Comparison of ENCODE assay signal across 1 cellular context in genomic region chr4:102344955-102345794, GRCh38.
TF ChIP-seq lines count a peak whose summit lies in the region.

Gene SLC39A8 (minus strand): TSS chr4:102345482. CDS start chr4:102344662, 820 bp downstream.

TF ChIP-seq in HepG2, 621 proteins besides CTCF, POLR2A, EP300 and RAD21 (continued from another document and continues in another):
- TF ChIP-seq DMTF1 (CRISPR knock-in tag; IDR thresholded peaks at IDR 0.05) = no peak
- no peak for TF ChIP-seq ZNF644 (CRISPR knock-in tag; IDR thresholded peaks at IDR 0.05; ENCODE audit: low read depth)
- no peak for TF ChIP-seq FOXO4 (CRISPR knock-in tag; conservative IDR thresholded peaks at IDR 0.05)
- TF ChIP-seq CCDC6 (CRISPR knock-in tag; IDR thresholded peaks at IDR 0.05) = peak; percentile 44; the same call in 1 of the 2 replicates
- TF ChIP-seq CBX5 (CRISPR knock-in tag; IDR thresholded peaks at IDR 0.05; ENCODE audit: borderline replicate concordance) = no peak
- TF ChIP-seq THRA (CRISPR knock-in tag; IDR thresholded peaks at IDR 0.05; ENCODE audit: borderline replicate concordance) = no peak
- TF ChIP-seq ATF7-NPFF (CRISPR knock-in tag; IDR thresholded peaks at IDR 0.05; ENCODE audit: low read depth) = peak; percentile 62; the same call in 1 of the 2 replicates
- TF ChIP-seq ZNF317 (CRISPR knock-in tag; IDR thresholded peaks at IDR 0.05) = peak; percentile 21; the same call in 1 of the 2 replicates
- TF ChIP-seq ZNF614 (CRISPR knock-in tag; IDR thresholded peaks at IDR 0.05; ENCODE audit: borderline replicate concordance) = no peak
- no peak for TF ChIP-seq EHMT2 (IDR thresholded peaks at IDR 0.05; ENCODE audit: borderline replicate concordance, low read depth, low read length)
- TF ChIP-seq SIN3B (IDR thresholded peaks at IDR 0.05; ENCODE audit: low read length) = no peak
- no peak for TF ChIP-seq ZNF530 (CRISPR knock-in tag; IDR thresholded peaks at IDR 0.05; ENCODE audit: low read depth)
- peak; percentile 53; the same call in 1 of the 2 replicates for TF ChIP-seq ZNF792 (CRISPR knock-in tag; IDR thresholded peaks at IDR 0.05)
- TF ChIP-seq CREB1 (IDR thresholded peaks at IDR 0.05) = no peak
- no peak for TF ChIP-seq CREB1 (CRISPR knock-in tag; IDR thresholded peaks at IDR 0.05)
- TF ChIP-seq ZNF17 (CRISPR knock-in tag; IDR thresholded peaks at IDR 0.05) = no peak
- no peak for TF ChIP-seq PLRG1 (conservative IDR thresholded peaks at IDR 0.05)
- TF ChIP-seq ZNF292 (CRISPR knock-in tag; IDR thresholded peaks at IDR 0.05; ENCODE audit: borderline replicate concordance, low read depth) = no peak
- no peak for TF ChIP-seq ETV6 (CRISPR knock-in tag; conservative IDR thresholded peaks at IDR 0.05)
- TF ChIP-seq MAFK (conservative IDR thresholded peaks at IDR 0.05 in 1 of 2, IDR thresholded peaks at IDR 0.05 in 1 of 2; ENCODE audit: low read length in 2 of 2) = no peak
- no peak for TF ChIP-seq AHDC1 (CRISPR knock-in tag; IDR thresholded peaks at IDR 0.05; ENCODE audit: borderline replicate concordance)
- no peak; the same call in 1 of the 2 replicates for TF ChIP-seq SRY (CRISPR knock-in tag; IDR thresholded peaks at IDR 0.05)
- peak; percentile 36; the same call in 1 of the 2 replicates for TF ChIP-seq MEF2D (CRISPR knock-in tag; IDR thresholded peaks at IDR 0.05)
- peak; percentile 54; the same call in 1 of the 2 replicates for TF ChIP-seq KDM5B (CRISPR knock-in tag; IDR thresholded peaks at IDR 0.05; ENCODE audit: borderline replicate concordance)
- TF ChIP-seq ZMAT3 (CRISPR knock-in tag; conservative IDR thresholded peaks at IDR 0.05) = peak; percentile 70; the same call in 1 of the 2 replicates
- TF ChIP-seq RFXANK (CRISPR knock-in tag; IDR thresholded peaks at IDR 0.05) = no peak
- TF ChIP-seq TARDBP (CRISPR knock-in tag; IDR thresholded peaks at IDR 0.05) = peak; percentile 33; the same call in 1 of the 2 replicates
- TF ChIP-seq ZNF121 (CRISPR knock-in tag; IDR thresholded peaks at IDR 0.05) = no peak
- no peak for TF ChIP-seq MIER3 (CRISPR knock-in tag; IDR thresholded peaks at IDR 0.05; ENCODE audit: borderline replicate concordance)
- TF ChIP-seq EZH2 (conservative IDR thresholded peaks at IDR 0.05; ENCODE audit: low read depth, low read length) = no peak
- no peak for TF ChIP-seq NR2C2 (CRISPR knock-in tag; IDR thresholded peaks at IDR 0.05; ENCODE audit: borderline replicate concordance)
- TF ChIP-seq SNAPC5 (CRISPR knock-in tag; IDR thresholded peaks at IDR 0.05; ENCODE audit: borderline replicate concordance) = no peak; the same call in 1 of the 2 replicates
- peak; percentile 64 to 76; a peak in 2 of 4 replicates for TF ChIP-seq HMGXB4 (CRISPR knock-in tag; IDR thresholded peaks at IDR 0.05; ENCODE audit: borderline replicate concordance in 1 of 2, low read depth in 1 of 2)
- TF ChIP-seq TRAFD1 (CRISPR knock-in tag; IDR thresholded peaks at IDR 0.05; ENCODE audit: borderline replicate concordance) = no peak
- 0 out of 2 replicates have a peak, but pooled peaks have one; percentile 15 for TF ChIP-seq ZNF674 (CRISPR knock-in tag; IDR thresholded peaks at IDR 0.05; ENCODE audit: low read depth)
- TF ChIP-seq HES4 (CRISPR knock-in tag; IDR thresholded peaks at IDR 0.05; ENCODE audit: borderline replicate concordance) = 0 out of 2 replicates have a peak, but pooled peaks have one; percentile 16
- TF ChIP-seq TEF (CRISPR knock-in tag; IDR thresholded peaks at IDR 0.05) = no peak
- TF ChIP-seq ZNF580 (CRISPR knock-in tag; IDR thresholded peaks at IDR 0.05; ENCODE audit: borderline replicate concordance, low read depth) = no peak
- TF ChIP-seq ZNF687 (CRISPR knock-in tag; IDR thresholded peaks at IDR 0.05) = peak; percentile 56
- no peak for TF ChIP-seq ZSCAN31 (CRISPR knock-in tag; IDR thresholded peaks at IDR 0.05; ENCODE audit: low read depth)
